Comparison of ENCODE assay signal across 1 cellular context in genomic region chr11:108115495-108116140, GRCh38.
TF ChIP-seq lines count a peak whose summit lies in the region.

No MANE protein-coding gene starts in this region.

TF ChIP-seq in GM12878, 131 proteins besides CTCF, POLR2A, EP300 and RAD21 (continued from another document):
- no peak for TF ChIP-seq TCF3 (IDR thresholded peaks at IDR 0.05; ENCODE audit: borderline replicate concordance, insufficient read depth, low read depth, low read length)
